In the genomic region with DNA sequence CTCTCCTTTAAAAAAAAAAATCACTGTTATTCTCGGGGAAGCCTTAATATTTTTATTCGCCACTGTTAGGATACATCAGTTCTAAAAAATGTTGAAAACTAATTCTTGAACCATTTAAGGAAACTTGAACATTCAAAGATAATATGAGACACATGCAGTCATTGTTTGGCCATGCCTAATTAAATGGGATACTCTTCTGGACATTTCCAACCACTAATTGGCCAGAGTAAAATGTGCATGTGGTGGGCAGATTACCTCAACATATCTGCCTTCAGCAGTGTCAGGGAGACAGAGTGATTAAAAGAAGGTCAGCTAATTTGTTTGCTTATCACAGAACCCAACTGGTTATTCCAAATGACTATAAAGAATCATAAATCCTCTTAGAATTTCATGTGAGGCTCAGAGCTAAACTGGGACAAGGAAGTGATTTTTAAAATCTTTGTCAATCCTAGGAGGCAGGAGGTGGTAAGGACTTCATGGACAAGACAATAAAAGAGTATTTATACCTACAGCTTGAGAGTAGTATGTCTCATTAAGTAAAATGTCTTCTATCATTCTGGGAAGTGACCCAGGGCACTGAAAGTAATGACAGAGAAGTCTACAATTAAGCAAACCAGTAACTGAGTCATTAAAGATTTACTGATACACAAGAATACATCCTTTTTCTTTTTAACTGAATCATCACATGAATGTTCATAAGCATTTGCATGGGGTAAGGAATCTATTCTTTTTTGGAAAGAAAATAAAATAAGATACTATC, we compare ENCODE assay signal across 29 cellular contexts.
DNase-seq lines count a peak whose midpoint lies in the region; ATAC-seq, FAIRE-seq and TF ChIP-seq lines count a peak whose summit lies in the region.
"Had no signal": no experiment of that assay in that cellular context is flagged by ENCODE, and none has a peak within 500 bp of the region (broad histone marks: within the 10 kb centered on the region; RNA-seq: fewer than 3 reads in every experiment).

No MANE protein-coding gene starts in this region.

- in situ Hi-C loops in GM23248 (cut with MboI), result no loop called here

- H3K4me2 ChIP-seq in GM23248 (ENCODE audit: unreplicated experiment), result peak overlapping the region; percentile 49
- H3K4me2 ChIP-seq: PC-9 had no signal

- H3K4me3 Mint-ChIP-seq in activated T-cell treated with anti-CD3 and anti-CD28 coated beads, Interleukin-2, amount 50 U/mL, for 4 hours, result no peak overlapping the region
- no peak overlapping the region for H3K4me3 Mint-ChIP-seq in effector memory CD8-positive, alpha-beta T cell
- H3K4me3 Mint-ChIP-seq: activated naive CD4-positive, alpha-beta T cell treated with anti-CD3 and anti-CD28 coated beads, Interleukin-2, amount 10 ng/mL, durations not matched to agents 7 days and 5 days; CD8-positive, alpha-beta T cell; type B pancreatic cell had no signal

- H3K9me3 ChIP-seq in GM23248 (ENCODE audit: low read depth), result no peaks in the 10 kb centered on the region
- H3K9me3 ChIP-seq: right atrium auricular region had no signal

- WGBS in GM23248 (ENCODE audit: low coverage in 1 of 2, low lambda C conversion rate in 2 of 2, missing lambda C conversion rate in 2 of 2), 2 experiments, result 0 to 2% methylated on average over 2 of the region's 2 CpGs

- no peak for TF ChIP-seq CTCF in AG10803 (conservative IDR thresholded peaks at IDR 0.05; ENCODE audit: low read length)

- H3K36me3 ChIP-seq in GM23248 (ENCODE audit: low read depth), result no peaks in the 10 kb centered on the region
- H3K36me3 ChIP-seq: right atrium auricular region had no signal

- no peaks in the 10 kb centered on the region for H3K9me3 Mint-ChIP-seq in activated T-cell treated with anti-CD3 and anti-CD28 coated beads, Interleukin-2, amount 50 U/mL, for 4 hours
- H3K9me3 Mint-ChIP-seq in effector memory CD8-positive, alpha-beta T cell, result no peaks in the 10 kb centered on the region
- H3K9me3 Mint-ChIP-seq: activated naive CD4-positive, alpha-beta T cell treated with anti-CD3 and anti-CD28 coated beads, Interleukin-2, amount 10 ng/mL, durations not matched to agents 7 days and 5 days; CD8-positive, alpha-beta T cell; type B pancreatic cell had no signal

- H3K27me3 ChIP-seq in GM23248 (replicated peaks; ENCODE audit: insufficient read depth), result no peaks in the 10 kb centered on the region
- H3K27me3 ChIP-seq: right atrium auricular region had no signal

- peak; percentile 91 for FAIRE-seq in islet of Langerhans (lab: Jason Lieb, UNC)
- FAIRE-seq: colon had no signal

- H3K79me2 ChIP-seq in GM23248 (ENCODE audit: insufficient read depth), result no peaks in the 10 kb centered on the region

- no peak for ATAC-seq in activated T-cell treated with anti-CD3 and anti-CD28 coated beads, Interleukin-2, amount 50 U/mL, for 4 hours
- no peak for ATAC-seq in effector memory CD8-positive, alpha-beta T cell (replicated peaks)
- ATAC-seq: CD8-positive, alpha-beta T cell; left lobe of liver had no signal

- peak; percentile 88 for DNase-seq in AG10803 (ENCODE audit: low read depth)
- DNase-seq in GM23248, result peak; percentile 62
- peak; percentile 7 for DNase-seq in RPMI7951 (ENCODE audit: low read depth)
- DNase-seq in activated T-cell treated with anti-CD3 and anti-CD28 coated beads, Interleukin-2, amount 50 U/mL, for 4 hours, result no peak
- no peak for DNase-seq in effector memory CD8-positive, alpha-beta T cell
- DNase-seq in NCI-H187 (lab: John Stamatoyannopoulos, UW), result no peak
- DNase-seq: activated CD4-positive, alpha-beta T cell treated with anti-CD3 and anti-CD28 coated beads, Interleukin-2, amount 50 U/mL, for 1 hour; activated naive CD4-positive, alpha-beta T cell treated with anti-CD3 and anti-CD28 coated beads, Interleukin-2, amount 10 ng/mL, durations not matched to agents 7 days and 5 days; amniotic stem cell; CD8-positive, alpha-beta T cell; DMS 273 treated with DMSO at 0.1 percent for 48 hours; effector memory CD4-positive, alpha-beta T cell; erythroblast; foreskin melanocyte; KG1; mesendoderm; NCI-H1417 treated with DMSO at 0.1 percent for 48 hours; NCI-H2081 treated with DMSO at 0.1 percent for 48 hours; NCI-H345; NK-92 treated with Interleukin-12 subunit alpha and Interleukin-12 subunit beta, amount 100 ng/mL, for 24 hours; PC-9; SHP77; stimulated activated CD4-positive, alpha-beta T cell treated with anti-CD3 and anti-CD28 coated beads, Interleukin-2, amount 100 ng/mL, for 48 hours; T-helper 9 cell had no signal

- no peaks in the 10 kb centered on the region for H3K9me2 ChIP-seq in GM23248 (ENCODE audit: insufficient read depth)

- no peaks in the 10 kb centered on the region for H3K27me3 Mint-ChIP-seq in activated T-cell treated with anti-CD3 and anti-CD28 coated beads, Interleukin-2, amount 50 U/mL, for 4 hours (ENCODE audit: low read depth)
- H3K27me3 Mint-ChIP-seq in effector memory CD8-positive, alpha-beta T cell, result peaks cover 6 to 10% of the 10 kb centered on the region in 2 donors
- H3K27me3 Mint-ChIP-seq: activated naive CD4-positive, alpha-beta T cell treated with anti-CD3 and anti-CD28 coated beads, Interleukin-2, amount 10 ng/mL, durations not matched to agents 7 days and 5 days; type B pancreatic cell had no signal

- H3K4me3 ChIP-seq in AG10803 (ENCODE audit: low read length), result no peak overlapping the region
- 0 out of 2 replicates have a peak overlapping the region, but pooled peaks have one; percentile 8 for H3K4me3 ChIP-seq in GM23248
- H3K4me3 ChIP-seq: PC-9, right atrium auricular region had no signal

- peak overlapping the region; percentile 31 for H3K27ac ChIP-seq in GM23248
- H3K27ac ChIP-seq: PC-9, right atrium auricular region had no signal

- H3K36me3 Mint-ChIP-seq in activated T-cell treated with anti-CD3 and anti-CD28 coated beads, Interleukin-2, amount 50 U/mL, for 4 hours (ENCODE audit: insufficient read depth), result no peaks in the 10 kb centered on the region
- no peaks in the 10 kb centered on the region for H3K36me3 Mint-ChIP-seq in effector memory CD8-positive, alpha-beta T cell (ENCODE audit: insufficient read depth)
- H3K36me3 Mint-ChIP-seq: activated naive CD4-positive, alpha-beta T cell treated with anti-CD3 and anti-CD28 coated beads, Interleukin-2, amount 10 ng/mL, durations not matched to agents 7 days and 5 days; CD8-positive, alpha-beta T cell; type B pancreatic cell had no signal

- H3F3A ChIP-seq in GM23248 (ENCODE audit: insufficient read depth), result peaks cover 18% of the 10 kb centered on the region

- no peak overlapping the region for H3K27ac Mint-ChIP-seq in effector memory CD8-positive, alpha-beta T cell
- H3K27ac Mint-ChIP-seq: activated naive CD4-positive, alpha-beta T cell treated with anti-CD3 and anti-CD28 coated beads, Interleukin-2, amount 10 ng/mL, durations not matched to agents 7 days and 5 days; CD8-positive, alpha-beta T cell; type B pancreatic cell had no signal

- no peak overlapping the region for H3K9ac ChIP-seq in GM23248

- H3K4me1 ChIP-seq in GM23248 (ENCODE audit: insufficient read depth), result peaks cover 20% of the 10 kb centered on the region
- H3K4me1 ChIP-seq: right atrium auricular region had no signal

- no peak overlapping the region for H2AFZ ChIP-seq in GM23248
- H2AFZ ChIP-seq: PC-9 had no signal

- no peaks in the 10 kb centered on the region for H3K4me1 Mint-ChIP-seq in activated T-cell treated with anti-CD3 and anti-CD28 coated beads, Interleukin-2, amount 50 U/mL, for 4 hours (ENCODE audit: low read depth)
- no peaks in the 10 kb centered on the region for H3K4me1 Mint-ChIP-seq in effector memory CD8-positive, alpha-beta T cell (ENCODE audit: low read depth in 2 of 2)
- H3K4me1 Mint-ChIP-seq: activated naive CD4-positive, alpha-beta T cell treated with anti-CD3 and anti-CD28 coated beads, Interleukin-2, amount 10 ng/mL, durations not matched to agents 7 days and 5 days had no signal

- no peaks in the 10 kb centered on the region for H4K20me1 ChIP-seq in GM23248 (ENCODE audit: insufficient read depth)

Comparison
In these comparisons a context has a peak if more than half of its experiments do, and no peak if none do; other contexts are left out.
1. DNase-seq: peak in AG10803 (single experiment), GM23248 (single experiment) and RPMI7951 (single experiment); none in activated T-cell treated with anti-CD3 and anti-CD28 coated beads, Interleukin-2, amount 50 U/mL, for 4 hours (single experiment), effector memory CD8-positive, alpha-beta T cell (0 of 3) and NCI-H187 (0 of 2).